In the genomic region with DNA sequence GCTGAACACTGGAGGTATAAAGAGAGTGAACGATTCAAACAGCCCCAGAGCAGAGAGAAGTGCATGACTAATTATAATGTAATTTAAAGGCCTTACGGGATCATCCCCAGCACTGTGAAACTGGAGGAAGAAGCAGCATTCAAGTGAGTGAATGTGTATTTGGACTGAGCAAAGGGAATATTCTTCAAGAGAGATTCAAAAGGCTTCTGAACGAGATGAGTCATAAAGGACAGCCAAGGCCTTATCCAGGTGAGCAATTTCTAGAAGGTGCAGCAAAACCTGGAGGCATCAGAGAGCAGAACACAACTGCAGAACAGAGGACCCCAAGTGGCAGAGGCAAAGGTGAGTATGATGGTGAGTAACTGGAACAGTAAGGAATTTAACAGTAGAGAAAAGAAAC, we compare ENCODE assay signal across 9 cellular contexts.
A peak's percentile ranks its signal among the peaks of the same experiment; 100 is the strongest.
DNase-seq lines count a peak whose midpoint lies in the region; ATAC-seq and TF ChIP-seq lines count a peak whose summit lies in the region.
"Had no signal": no experiment of that assay in that cellular context is flagged by ENCODE, and none has a peak within 500 bp of the region (broad histone marks: within the 10 kb centered on the region; RNA-seq: fewer than 3 reads in every experiment).

No MANE protein-coding gene starts in this region.

- peaks cover 15% of the 10 kb centered on the region for H3K9me1 ChIP-seq in IMR-90 (ENCODE audit: insufficient read depth, low read length)

- CTCF ChIA-PET in IMR-90 (lab: Yijun Ruan, JAX) = no interaction called here

- H3K27ac ChIP-seq in GM23248 (peak overlapping the region; percentile 46), IMR-90 (ENCODE audit: insufficient read depth, low read length) (peak overlapping the region; percentile 67; the same call in 1 of the 2 replicates), left lung (no peak overlapping the region), ascending aorta (no peak overlapping the region)

- no peak overlapping the region for H2BK20ac ChIP-seq in IMR-90 (ENCODE audit: low read depth, low read length)

- H3K79me1 ChIP-seq in IMR-90 (ENCODE audit: low read depth in 1 of 2, low read length in 2 of 2) = peaks cover 4 to 16% of the 10 kb centered on the region in 2 experiments; a peak in 3 of 4 replicates

- no peak overlapping the region for H3K4me3 ChIP-seq in GM23248
- no peak overlapping the region for H3K4me3 ChIP-seq in IMR-90 (ENCODE audit: insufficient read depth, low read depth, low read length)
- no peak overlapping the region for H3K4me3 ChIP-seq in left lung
- H3K4me3 ChIP-seq in ascending aorta = no peak overlapping the region

- peak overlapping the region; percentile 17; the same call in 1 of the 2 replicates for H3K9ac ChIP-seq in GM23248
- no peak overlapping the region for H3K9ac ChIP-seq in IMR-90 (ENCODE audit: low read depth, low read length)

- H2AK5ac ChIP-seq in IMR-90 (ENCODE audit: low read depth, low read length) = no peak overlapping the region

- H4K8ac ChIP-seq in IMR-90 (ENCODE audit: low read depth in 2 of 2, low read length in 2 of 2) = no peak overlapping the region

- H2BK15ac ChIP-seq in IMR-90 (ENCODE audit: low read depth, low read length) = no peak overlapping the region

- 0 out of 2 replicates have a peak overlapping the region, but pooled peaks have one; percentile 24 for H3K4ac ChIP-seq in IMR-90 (ENCODE audit: low read depth, low read length)

- 44 to 48% methylated on average over 3 of the region's 3 CpGs for WGBS in GM23248 (ENCODE audit: low coverage in 1 of 2, low lambda C conversion rate in 2 of 2, missing lambda C conversion rate in 2 of 2), 2 experiments
- WGBS in IMR-90 (ENCODE audit: extremely low coverage in 2 of 2, insufficient read length in 1 of 2), 2 experiments = 91% methylated on average over 1 of the region's 3 CpGs; no CpG with 5 or more reads in 1 of the 2 experiments

- POLR2A ChIA-PET in IMR-90 (lab: Charles Lee; ENCODE audit: unreplicated experiment) = no interaction called here

- peak; percentile 36 for ATAC-seq in GM18867 (IDR thresholded peaks at IDR 0.05; ENCODE audit: unreplicated experiment)
- peak; percentile 86 for ATAC-seq in IMR-90 (ENCODE audit: low read depth)
- ATAC-seq in left lung = peak; percentile 71

- no peak overlapping the region for H2AK9ac ChIP-seq in IMR-90 (replicated peaks; ENCODE audit: low read depth, low read length, poor library complexity)

- no peak overlapping the region for H3K56ac ChIP-seq in IMR-90 (ENCODE audit: extremely low read depth, insufficient read depth, low read length)

- no peak overlapping the region for H4K5ac ChIP-seq in IMR-90 (ENCODE audit: low read depth, low read length)

- H3K14ac ChIP-seq in IMR-90 (replicated peaks; ENCODE audit: low read depth, low read length) = no peak overlapping the region

- H3K36me3 ChIP-seq in GM23248 (ENCODE audit: low read depth) (peaks cover 29% of the 10 kb centered on the region; the same call in 1 of the 2 replicates), IMR-90 (ENCODE audit: control insufficient read depth, insufficient read depth, low read length) (peaks cover 29% of the 10 kb centered on the region), left lung (no peaks in the 10 kb centered on the region), ascending aorta (no peaks in the 10 kb centered on the region)

- peak overlapping the region; percentile 51 for H3K4me2 ChIP-seq in GM23248 (ENCODE audit: unreplicated experiment)
- H3K4me2 ChIP-seq in IMR-90 (ENCODE audit: low read depth, low read length) = peak overlapping the region; percentile 75

- no peak overlapping the region for H2BK120ac ChIP-seq in IMR-90 (ENCODE audit: low read depth, low read length)

- peak overlapping the region; percentile 36 for H2BK5ac ChIP-seq in IMR-90 (ENCODE audit: low read depth, low read length, poor library complexity, severe bottlenecking)

- peaks cover 26% of the 10 kb centered on the region for H3F3A ChIP-seq in GM23248 (ENCODE audit: insufficient read depth)

- TF ChIP-seq POLR2A in IMR-90 (IDR thresholded peaks at IDR 0.05; ENCODE audit: low read depth, low read length) = no peak

- H3K79me2 ChIP-seq in GM23248 (ENCODE audit: insufficient read depth) = no peaks in the 10 kb centered on the region

- H2AFZ ChIP-seq in GM23248 (no peak overlapping the region), IMR-90 (replicated peaks; ENCODE audit: low read length, poor library complexity) (no peak overlapping the region)

- H3K23ac ChIP-seq in IMR-90 (ENCODE audit: low read depth, low read length) = no peak overlapping the region

- no peaks in the 10 kb centered on the region for H4K20me1 ChIP-seq in GM23248 (ENCODE audit: insufficient read depth)
- peaks cover 17% of the 10 kb centered on the region; the same call in 1 of the 2 replicates for H4K20me1 ChIP-seq in IMR-90 (ENCODE audit: insufficient read depth, low read length)

- DNase-seq in GM23248 (peak; percentile 63), IMR-90 (peak; percentile 77), left lung (no peak), ascending aorta (ENCODE audit: low spot score in 2 of 2) (no peak), NCI-H2171 (lab: John Stamatoyannopoulos, UW) (no peak), SKM-1 (lab: John Stamatoyannopoulos, UW; ENCODE audit: unreplicated experiment) (no peak), foreskin melanocyte (no peak)
- DNase-seq: posterior cingulate gyrus had no signal

- in situ Hi-C loops in GM23248 (cut with MboI) (no loop called here), IMR-90 (cut with MboI; ENCODE audit: low sequenced_read_pairs) (no loop called here)

- peaks cover 19% of the 10 kb centered on the region for H3K4me1 ChIP-seq in GM23248 (ENCODE audit: insufficient read depth)
- H3K4me1 ChIP-seq in IMR-90 (ENCODE audit: control insufficient read depth, insufficient read depth, low read length) = peaks cover 6% of the 10 kb centered on the region
- no peaks in the 10 kb centered on the region for H3K4me1 ChIP-seq in left lung
- peaks cover 0 to 3% of the 10 kb centered on the region in 2 donors for H3K4me1 ChIP-seq in ascending aorta

- no peak for TF ChIP-seq RAD21 in IMR-90 (IDR thresholded peaks at IDR 0.05; ENCODE audit: low read length)

- H3K18ac ChIP-seq in IMR-90 (ENCODE audit: low read depth, low read length) = peak overlapping the region; percentile 18; the same call in 1 of the 2 replicates

- H3K9me3 ChIP-seq in GM23248 (ENCODE audit: low read depth) (no peaks in the 10 kb centered on the region), IMR-90 (ENCODE audit: control insufficient read depth, insufficient read depth, low read length) (no peaks in the 10 kb centered on the region), left lung (no peaks in the 10 kb centered on the region), ascending aorta (no peaks in the 10 kb centered on the region)

- intact Hi-C loops in IMR-90 (cut with micrococcal nuclease) (no loop called here), left lung (cut with DNase I) (no loop called here), ascending aorta (cut with DNase I) (no loop called here)

- no peak overlapping the region for H4K91ac ChIP-seq in IMR-90 (ENCODE audit: insufficient read depth, low read depth, low read length)

- BruUV-seq in IMR-90 (replicated peaks; lab: Mats Ljungman, UMichigan) = no TSS peak

- dilution Hi-C loops in IMR-90 (cut with HindIII; ENCODE audit: low sequenced_read_pairs, unreplicated experiment) = no loop called here

- H3K9me2 ChIP-seq in GM23248 (ENCODE audit: insufficient read depth) = no peaks in the 10 kb centered on the region

- TF ChIP-seq CTCF in IMR-90 (conservative IDR thresholded peaks at IDR 0.05; ENCODE audit: low read depth, low read length) (no peak), left lung (IDR thresholded peaks at IDR 0.05) (no peak), ascending aorta (IDR thresholded peaks at IDR 0.05) (no peak)

- H3K27me3 ChIP-seq in GM23248 (replicated peaks; ENCODE audit: insufficient read depth) = no peaks in the 10 kb centered on the region
- H3K27me3 ChIP-seq in IMR-90 (ENCODE audit: control insufficient read depth, insufficient read depth, low read length) = no peaks in the 10 kb centered on the region
- no peaks in the 10 kb centered on the region for H3K27me3 ChIP-seq in left lung
- H3K27me3 ChIP-seq in ascending aorta = no peaks in the 10 kb centered on the region

TF ChIP-seq in IMR-90, 13 proteins besides CTCF, POLR2A, EP300 and RAD21:
- TF ChIP-seq FOS (IDR thresholded peaks at IDR 0.05; ENCODE audit: low read depth, low read length) (peak; percentile 15; the same call in 1 of the 2 replicates), SMC3 (IDR thresholded peaks at IDR 0.05; ENCODE audit: low read depth, low read length) (no peak)

Comparison
In these comparisons a context has a peak if more than half of its experiments do, and no peak if none do; other contexts are left out.
1. ATAC-seq: peak in every context shown above with its lines; median percentile 86 in IMR-90; 71 in left lung; 36 in GM18867.
2. DNase-seq: peak in GM23248 (single experiment) and IMR-90 (single experiment); none in left lung (0 of 2), ascending aorta (0 of 2), NCI-H2171 (single experiment), SKM-1 (single experiment) and foreskin melanocyte (single experiment).
3. H3K27ac ChIP-seq: peak in GM23248 (single experiment) and IMR-90 (single experiment); none in left lung (0 of 2) and ascending aorta (0 of 2).